ENCODE assay signal across 19 cellular contexts in genomic region chr1:6329392-6329791, GRCh38.
DNase-seq lines count a peak whose midpoint lies in the region; ATAC-seq, FAIRE-seq and TF ChIP-seq lines count a peak whose summit lies in the region.
"Had no signal": no experiment of that assay in that cellular context is flagged by ENCODE, and none has a peak within 500 bp of the region (broad histone marks: within the 10 kb centered on the region; RNA-seq: fewer than 3 reads in every experiment).

No MANE protein-coding gene starts in this region.

- TF ChIP-seq CTCF in HFF-Myc (IDR thresholded peaks at IDR 0.05; ENCODE audit: low read depth, low read length, missing control alignments) (no peak), kidney (IDR thresholded peaks at IDR 0.05; ENCODE audit: borderline replicate concordance, extremely low read depth, insufficient read depth) (no peak), endothelial cell (IDR thresholded peaks at IDR 0.05; ENCODE audit: unreplicated experiment) (no peak)

- no peaks in the 10 kb centered on the region for H3K36me3 ChIP-seq in kidney (ENCODE audit: control insufficient read depth in 1 of 2, insufficient read depth in 2 of 2, low read length in 2 of 2)
- H3K36me3 ChIP-seq: gastrocnemius medialis had no signal

- no peak overlapping the region for H3K27ac ChIP-seq in kidney (ENCODE audit: low read depth in 2 of 2, low read length in 2 of 2)
- H3K27ac ChIP-seq: gastrocnemius medialis, left lung had no signal

- peaks cover 2% of the 10 kb centered on the region for H3K27me3 Mint-ChIP-seq in endothelial cell (ENCODE audit: unreplicated experiment)
- H3K27me3 Mint-ChIP-seq: activated CD4-positive, alpha-beta T cell treated with anti-CD3 and anti-CD28 coated beads for 36 hours; stimulated activated naive CD8-positive, alpha-beta T cell treated with anti-CD3 and anti-CD28 coated beads, Interleukin-15, Interleukin-2, amounts not matched to agents 100 ng/mL and 50 ng/mL, for 24 hours had no signal

- DNase-seq in HFF-Myc (ENCODE audit: extremely low read depth, low read depth) (peak; percentile 15), amniotic epithelial cell (ENCODE audit: low read depth) (peak; percentile 21), inferior parietal cortex (ENCODE audit: extremely low spot score) (peak; percentile 29), superior temporal gyrus (ENCODE audit: extremely low spot score) (peak; percentile 19), kidney (no peak), endothelial cell (ENCODE audit: low spot score) (no peak)
- no peak for DNase-seq in stimulated activated naive CD4-positive, alpha-beta T cell treated with Interleukin-2 at 50 U/mL for 16 hours (lab: John Stamatoyannopoulos, UW)
- DNase-seq: activated CD4-positive, alpha-beta T cell treated with anti-CD3 and anti-CD28 coated beads for 36 hours; activated effector memory CD4-positive, alpha-beta T cell treated with anti-CD3 and anti-CD28 coated beads, Interleukin-2, amount 50 U/mL, for 16 hours; Caco-2; gastrocnemius medialis; Karpas-422; NCI-H1417 treated with DMSO at 0.1 percent for 48 hours; stimulated activated CD4-positive, alpha-beta T cell treated with anti-CD3 and anti-CD28 coated beads, Interleukin-1b, Interleukin-23, amount 100 ng/mL, for 48 hours had no signal

- no peaks in the 10 kb centered on the region for H3K9me3 Mint-ChIP-seq in endothelial cell (ENCODE audit: unreplicated experiment)
- H3K9me3 Mint-ChIP-seq: stimulated activated naive CD8-positive, alpha-beta T cell treated with anti-CD3 and anti-CD28 coated beads, Interleukin-15, Interleukin-2, amounts not matched to agents 100 ng/mL and 50 ng/mL, for 24 hours had no signal

- intact Hi-C loops in kidney (cut with DNase I): no loop called here

- no peak overlapping the region for H3K27ac Mint-ChIP-seq in endothelial cell (ENCODE audit: unreplicated experiment)
- H3K27ac Mint-ChIP-seq: activated CD4-positive, alpha-beta T cell treated with anti-CD3 and anti-CD28 coated beads for 36 hours had no signal

- peaks cover 7% of the 10 kb centered on the region for H3K36me3 Mint-ChIP-seq in endothelial cell (ENCODE audit: low read depth, unreplicated experiment)

- H3K4me3 ChIP-seq in HFF-Myc (replicated peaks; ENCODE audit: low read depth, low read length): no peak overlapping the region
- no peak overlapping the region for H3K4me3 ChIP-seq in kidney (ENCODE audit: low read length in 2 of 2)
- H3K4me3 ChIP-seq: gastrocnemius medialis, left lung had no signal

- H3K4me1 ChIP-seq in kidney (ENCODE audit: control insufficient read depth in 1 of 2, insufficient read depth in 1 of 2, low read depth in 1 of 2, low read length in 2 of 2): no peaks in the 10 kb centered on the region
- H3K4me1 ChIP-seq: Caco-2, gastrocnemius medialis, left lung had no signal

- H3K4me1 Mint-ChIP-seq in endothelial cell (ENCODE audit: unreplicated experiment): no peaks in the 10 kb centered on the region
- H3K4me1 Mint-ChIP-seq: activated CD4-positive, alpha-beta T cell treated with anti-CD3 and anti-CD28 coated beads for 36 hours had no signal

- H3K9me3 ChIP-seq in kidney (ENCODE audit: control insufficient read depth in 1 of 2, low read length in 2 of 2): no peaks in the 10 kb centered on the region
- H3K9me3 ChIP-seq: Caco-2, gastrocnemius medialis, left lung had no signal

- H3K4me3 Mint-ChIP-seq in endothelial cell (ENCODE audit: unreplicated experiment): no peak overlapping the region
- H3K4me3 Mint-ChIP-seq: activated CD4-positive, alpha-beta T cell treated with anti-CD3 and anti-CD28 coated beads for 36 hours; stimulated activated naive CD8-positive, alpha-beta T cell treated with anti-CD3 and anti-CD28 coated beads, Interleukin-15, Interleukin-2, amounts not matched to agents 100 ng/mL and 50 ng/mL, for 24 hours had no signal

- no peak overlapping the region for H3K9ac ChIP-seq in kidney (ENCODE audit: low read length in 2 of 2)

- FAIRE-seq in kidney (lab: Jason Lieb, UNC): no peak

- no peak for ATAC-seq in HG02642 (IDR thresholded peaks at IDR 0.05; ENCODE audit: poor library complexity, unreplicated experiment)
- ATAC-seq: activated CD4-positive, alpha-beta T cell treated with anti-CD3 and anti-CD28 coated beads for 36 hours; gastrocnemius medialis; HCT116; sciatic nerve had no signal

Comparison
In these comparisons a context has a peak if more than half of its experiments do, and no peak if none do; other contexts are left out.
1. DNase-seq: peak in HFF-Myc (single experiment), amniotic epithelial cell (single experiment), inferior parietal cortex (single experiment) and superior temporal gyrus (single experiment); none in kidney (single experiment), stimulated activated naive CD4-positive, alpha-beta T cell treated with Interleukin-2 at 50 U/mL for 16 hours (single experiment) and endothelial cell (single experiment).